Comparison of ENCODE assay signal across 9 cellular contexts in the genomic region with DNA sequence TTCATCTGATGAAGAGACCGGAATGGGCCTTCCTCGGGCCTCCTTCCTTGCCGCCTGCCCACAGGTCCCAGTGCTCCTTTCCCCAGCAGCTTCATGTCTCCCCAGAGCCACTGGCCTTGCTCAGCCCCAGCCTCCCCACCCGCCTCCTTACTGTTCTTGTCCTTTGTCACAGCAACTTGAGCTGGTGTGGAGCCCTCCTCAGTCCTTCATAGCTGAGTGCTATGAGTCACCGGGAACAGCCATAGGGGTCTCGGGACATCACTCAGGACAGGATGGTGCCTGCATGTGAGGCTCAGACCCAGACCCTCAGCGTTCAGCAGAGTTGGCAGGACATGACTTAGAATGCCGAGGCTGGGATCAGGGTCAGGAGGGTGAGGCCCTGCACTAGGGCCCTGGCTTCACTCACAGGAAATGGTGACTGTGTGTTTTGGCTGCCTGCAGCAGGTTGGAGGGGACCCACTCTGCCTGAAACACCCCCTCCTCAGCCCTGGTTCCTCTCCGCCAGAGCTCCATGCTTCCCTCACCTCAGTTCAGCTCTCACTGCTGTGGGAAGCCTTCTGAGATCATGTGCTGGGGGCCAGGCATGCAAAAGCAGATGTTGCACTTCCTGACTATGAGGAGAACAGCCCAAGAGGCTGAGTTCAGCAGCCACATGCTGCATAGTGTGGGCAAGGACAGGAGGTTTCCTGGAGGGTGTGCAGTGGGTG. TPM values are rescaled to one million over a fixed set of nuclear protein-coding genes. Genes with fewer than 3 reads are reported as not detected.
DNase-seq lines count a peak whose midpoint lies in the region; ATAC-seq and TF ChIP-seq lines count a peak whose summit lies in the region.
"Had no signal": no experiment of that assay in that cellular context is flagged by ENCODE, and none has a peak within 500 bp of the region (broad histone marks: within the 10 kb centered on the region; RNA-seq: fewer than 3 reads in every experiment).

No MANE protein-coding gene starts in this region.

- TF ChIP-seq CTCF in ascending aorta (IDR thresholded peaks at IDR 0.05) = no peak

- H3K27ac ChIP-seq in ascending aorta = peak overlapping the region; percentile 36 to 53
- H3K27ac ChIP-seq: VCaP had no signal

- no peaks in the 10 kb centered on the region for H3K9me3 ChIP-seq in ascending aorta

- ATAC-seq in HG02610 (IDR thresholded peaks at IDR 0.05; ENCODE audit: unreplicated experiment) (peak; percentile 54), GM19328 (IDR thresholded peaks at IDR 0.05; ENCODE audit: unreplicated experiment) (no peak), HG03521 (IDR thresholded peaks at IDR 0.05; ENCODE audit: unreplicated experiment) (no peak)

- no peak for TF ChIP-seq POLR2A in erythroblast (IDR thresholded peaks at IDR 0.05; ENCODE audit: low read length)

- H3K4me3 ChIP-seq in ascending aorta = no peak overlapping the region

- intact Hi-C loops in ascending aorta (cut with DNase I) = loop anchor here (10.0 kb wide), 2 partner anchors 320 to 440 kb away; a partner anchor contains a TSS

- H3K4me1 ChIP-seq in ascending aorta = peaks cover 0 to 22% of the 10 kb centered on the region in 2 donors

- H3K36me3 ChIP-seq in ascending aorta = peaks cover 11 to 35% of the 10 kb centered on the region in 2 donors

- DNase-seq in GDM1 (lab: John Stamatoyannopoulos, UW) (peak; percentile 62), ascending aorta (ENCODE audit: low spot score in 2 of 2) (no peak), midbrain (lab: John Stamatoyannopoulos, UW) (peak; percentile 14), erythroblast (lab: John Stamatoyannopoulos, UW) (no peak), H4 (ENCODE audit: low spot score) (no peak)

- no peaks in the 10 kb centered on the region for H3K27me3 ChIP-seq in ascending aorta

RNA-seq across cellular contexts. Expression of a gene that starts 40.7 kb away (rescaled TPM):
- not detected for total RNA-seq in ascending aorta
- total RNA-seq in H4 (2014; rRNA removed; shearing (Covaris generic)) = not detected in 2 replicates

Comparison
In these comparisons a context has a peak if more than half of its experiments do, and no peak if none do; other contexts are left out.
1. DNase-seq: peak in GDM1 (single experiment) and midbrain (single experiment); none in ascending aorta (0 of 2), erythroblast (0 of 2) and H4 (single experiment).